8 cellular contexts compared by ENCODE assay signal in the genomic region with DNA sequence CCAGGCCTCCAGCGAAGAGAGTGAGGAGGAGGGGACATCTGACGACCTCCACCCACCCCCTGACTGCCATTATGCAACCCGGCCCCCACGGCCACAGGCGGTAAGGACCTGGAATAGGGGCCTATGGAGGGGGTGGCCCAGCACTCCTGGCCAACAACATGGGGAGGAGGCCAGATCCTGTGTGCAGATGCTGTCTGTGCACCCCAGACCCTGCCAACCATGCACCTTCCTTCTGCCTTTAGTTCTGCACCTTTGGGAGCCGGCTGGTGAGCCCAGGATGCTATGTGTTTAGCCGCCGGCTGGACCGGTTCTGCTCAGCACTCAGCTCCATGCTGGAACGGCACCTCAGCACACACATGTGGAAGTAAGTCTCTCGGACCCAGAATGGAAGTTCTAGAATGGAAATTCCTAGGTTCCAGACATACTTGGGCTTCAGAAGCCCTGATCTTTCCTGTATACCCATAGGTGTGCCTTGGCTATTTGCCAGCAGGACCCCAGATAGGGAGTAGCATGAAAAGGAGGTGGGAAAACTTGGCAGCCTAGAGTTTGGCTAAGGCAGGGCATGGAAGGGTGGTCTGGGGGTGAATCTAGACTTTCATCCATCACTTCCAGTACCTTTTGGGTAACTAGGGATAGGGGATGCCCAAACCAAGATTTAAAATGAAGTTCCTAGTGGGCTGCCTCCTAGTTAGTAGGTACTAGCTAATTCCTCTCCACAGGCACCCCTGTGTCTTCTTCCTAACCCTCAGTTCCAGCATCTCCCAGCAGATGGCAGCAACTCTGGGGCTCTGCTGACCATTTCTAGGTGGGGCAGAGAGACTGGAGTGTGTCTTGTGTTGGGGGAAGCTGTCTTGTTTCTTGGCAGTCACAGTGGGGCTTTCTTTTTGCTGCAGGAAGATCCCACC. TPM values are rescaled to one million over a fixed set of nuclear protein-coding genes. Genes with fewer than 3 reads are reported as not detected.
DNase-seq lines count a peak whose midpoint lies in the region; ATAC-seq and TF ChIP-seq lines count a peak whose summit lies in the region.

No MANE protein-coding gene starts in this region.

- no peaks in the 10 kb centered on the region for H3K27me3 ChIP-seq in left lung

- peak; percentile 34 for ATAC-seq in GM18498 (IDR thresholded peaks at IDR 0.05; ENCODE audit: unreplicated experiment)
- peak; percentile 51 for ATAC-seq in left lung

- H3K4me3 ChIP-seq in left lung = no peak overlapping the region

- peak; percentile 65 to 85 for TF ChIP-seq CTCF in left lung (IDR thresholded peaks at IDR 0.05)

- no peak overlapping the region for H3K27ac ChIP-seq in left lung

- DNase-seq in AG08396 (ENCODE audit: low spot score) = peak; percentile 84
- peak; percentile 68 for DNase-seq in NCI-H2171 treated with DMSO at 0.1 percent for 48 hours (lab: John Stamatoyannopoulos, UW)
- peak; percentile 67 for DNase-seq in activated CD4-positive, CD25-positive, alpha-beta regulatory T cell treated with anti-CD3 and anti-CD28 coated beads, Interleukin-2, amount 50 U/mL, for 72 hours
- DNase-seq in cerebellar cortex (ENCODE audit: low spot score) = peak; percentile 89
- DNase-seq in left lung = no peak
- peak; percentile 41 to 63 for DNase-seq in stimulated activated CD8-positive, alpha-beta memory T cell treated with anti-CD3 and anti-CD28 coated beads, Interleukin-2, amount 100 ng/mL, for 48 hours (ENCODE audit: low read depth in 2 of 2)
- DNase-seq in GM19240 (ENCODE audit: insufficient read length, low spot score) = no peak

- no peaks in the 10 kb centered on the region for H3K9me3 ChIP-seq in left lung

- H3K36me3 ChIP-seq in left lung = peaks cover 0 to 22% of the 10 kb centered on the region in 2 donors

- peaks cover 5 to 23% of the 10 kb centered on the region in 2 donors for H3K4me1 ChIP-seq in left lung

- intact Hi-C loops in left lung (cut with DNase I) = loop anchor here in 1 of 2 donors (5.0 kb wide), 1 partner anchor 42 kb away; no protein-coding TSS in a partner anchor

RNA-seq across cellular contexts. Expression of gene CYB561D1, which starts 3.6 kb away (rescaled TPM):
- 10 to 100 TPM; 11.3 to 14.9 TPM for total RNA-seq in left lung

RNA-seq across cellular contexts. Expression of gene ATXN7L2, which starts 6.6 kb away (rescaled TPM):
- total RNA-seq in left lung = 1 to 10 TPM; 4.7 to 5.6 TPM

RNA-seq across cellular contexts. Expression of gene AMIGO1, which starts 19.2 kb away (rescaled TPM):
- 1 to 10 TPM; 4.1 to 8.1 TPM for total RNA-seq in left lung

RNA-seq across cellular contexts. Expression of gene SYPL2, which starts 23.9 kb away (rescaled TPM):
- 1 to 10 TPM; 3.6 to 4.5 TPM for total RNA-seq in left lung

RNA-seq across cellular contexts. Expression of gene GPR61, which starts 49.4 kb away (rescaled TPM):
- total RNA-seq in left lung = not detected

Comparison
In these comparisons a context has a peak if more than half of its experiments do, and no peak if none do; other contexts are left out.
1. DNase-seq: peak in AG08396 (single experiment), NCI-H2171 treated with DMSO at 0.1 percent for 48 hours (single experiment), activated CD4-positive, CD25-positive, alpha-beta regulatory T cell treated with anti-CD3 and anti-CD28 coated beads, Interleukin-2, amount 50 U/mL, for 72 hours (single experiment), cerebellar cortex (single experiment) and stimulated activated CD8-positive, alpha-beta memory T cell treated with anti-CD3 and anti-CD28 coated beads, Interleukin-2, amount 100 ng/mL, for 48 hours (2 of 2); none in left lung (0 of 2) and GM19240 (single experiment).